20 cellular contexts compared by ENCODE assay signal in genomic region chr20:2398453-2398852, GRCh38. TPM values are rescaled to one million over a fixed set of nuclear protein-coding genes. Genes with fewer than 3 reads are reported as not detected.
"Had no signal": no experiment of that assay in that cellular context is flagged by ENCODE, and none has a peak within 500 bp of the region (broad histone marks: within the 10 kb centered on the region; RNA-seq: fewer than 3 reads in every experiment).

No MANE protein-coding gene starts in this region.

- H3K27ac Mint-ChIP-seq: activated CD4-positive, alpha-beta T cell treated with anti-CD3 and anti-CD28 coated beads, Interleukin-2, amount 10 ng/mL, durations not matched to agents 24 days and 14 days; activated CD8-positive, alpha-beta T cell treated with anti-CD3 and anti-CD28 coated beads, Interleukin-2, amount 10 ng/mL, durations not matched to agents 7 days and 5 days; activated naive CD4-positive, alpha-beta T cell treated with anti-CD3 and anti-CD28 coated beads for 36 hours; activated naive CD8-positive, alpha-beta T cell treated with anti-CD3 and anti-CD28 coated beads, Interleukin-2, amount 50 U/mL, for 24 hours; naive thymus-derived CD4-positive, alpha-beta T cell had no signal

- ATAC-seq: activated CD8-positive, alpha-beta T cell treated with anti-CD3 and anti-CD28 coated beads, Interleukin-2, amount 10 ng/mL, durations not matched to agents 7 days and 5 days; activated naive CD8-positive, alpha-beta T cell treated with anti-CD3 and anti-CD28 coated beads, Interleukin-2, amount 50 U/mL, for 24 hours; left lung; naive thymus-derived CD4-positive, alpha-beta T cell; pancreas had no signal

- H3K9me3 Mint-ChIP-seq: activated CD4-positive, alpha-beta T cell treated with anti-CD3 and anti-CD28 coated beads, Interleukin-2, amount 10 ng/mL, durations not matched to agents 24 days and 14 days; activated naive CD8-positive, alpha-beta T cell treated with anti-CD3 and anti-CD28 coated beads, Interleukin-2, amount 50 U/mL, for 24 hours had no signal

- H3K36me3 ChIP-seq: esophagus squamous epithelium, left lung, pancreas, sigmoid colon, spleen had no signal

- H3K4me3 Mint-ChIP-seq: activated CD4-positive, alpha-beta T cell treated with anti-CD3 and anti-CD28 coated beads, Interleukin-2, amount 10 ng/mL, durations not matched to agents 24 days and 14 days; activated CD8-positive, alpha-beta T cell treated with anti-CD3 and anti-CD28 coated beads, Interleukin-2, amount 10 ng/mL, durations not matched to agents 7 days and 5 days; activated naive CD4-positive, alpha-beta T cell treated with anti-CD3 and anti-CD28 coated beads for 36 hours; activated naive CD8-positive, alpha-beta T cell treated with anti-CD3 and anti-CD28 coated beads, Interleukin-2, amount 50 U/mL, for 24 hours; naive thymus-derived CD4-positive, alpha-beta T cell had no signal

- H3K4me3 ChIP-seq: esophagus squamous epithelium, left lung, pancreas, sigmoid colon, spleen had no signal

- DNase-seq: activated CD4-positive, alpha-beta T cell treated with anti-CD3 and anti-CD28 coated beads, Interleukin-2, amount 10 ng/mL, durations not matched to agents 24 days and 14 days; activated CD4-positive, CD25-positive, alpha-beta regulatory T cell; activated CD8-positive, alpha-beta T cell treated with anti-CD3 and anti-CD28 coated beads, Interleukin-2, amount 10 ng/mL, durations not matched to agents 7 days and 5 days; activated naive CD4-positive, alpha-beta T cell treated with anti-CD3 and anti-CD28 coated beads for 36 hours; activated naive CD8-positive, alpha-beta T cell treated with anti-CD3 and anti-CD28 coated beads, Interleukin-2, amount 50 U/mL, for 24 hours; aorta; cortex of kidney; effector CD4-positive, alpha-beta T cell; esophagus squamous epithelium; hippocampal formation; kidney; left lung; mammary epithelial cell; naive thymus-derived CD4-positive, alpha-beta T cell; pancreas; sigmoid colon; spleen had no signal

- H3K27me3 ChIP-seq: pancreas, sigmoid colon had no signal

- H3K9me3 ChIP-seq: pancreas had no signal

- H3K27me3 Mint-ChIP-seq: activated CD4-positive, alpha-beta T cell treated with anti-CD3 and anti-CD28 coated beads, Interleukin-2, amount 10 ng/mL, durations not matched to agents 24 days and 14 days had no signal

- H3K4me1 Mint-ChIP-seq: activated CD4-positive, alpha-beta T cell treated with anti-CD3 and anti-CD28 coated beads, Interleukin-2, amount 10 ng/mL, durations not matched to agents 24 days and 14 days; activated naive CD8-positive, alpha-beta T cell treated with anti-CD3 and anti-CD28 coated beads, Interleukin-2, amount 50 U/mL, for 24 hours; naive thymus-derived CD4-positive, alpha-beta T cell had no signal

RNA-seq across cellular contexts. Expression of gene TGM6, which starts 17.8 kb away (rescaled TPM):
- total RNA-seq: activated CD4-positive, alpha-beta T cell treated with anti-CD3 and anti-CD28 coated beads, Interleukin-2, amount 10 ng/mL, durations not matched to agents 24 days and 14 days; activated CD8-positive, alpha-beta T cell treated with anti-CD3 and anti-CD28 coated beads, Interleukin-2, amount 10 ng/mL, durations not matched to agents 7 days and 5 days; activated naive CD4-positive, alpha-beta T cell treated with anti-CD3 and anti-CD28 coated beads for 36 hours; aorta; esophagus squamous epithelium; fibroblast of villous mesenchyme; kidney; left lung; mammary epithelial cell; mononuclear cell; naive thymus-derived CD4-positive, alpha-beta T cell; pancreas; sigmoid colon; spleen; ureter had no signal
